Comparison of ENCODE assay signal across 18 cellular contexts in genomic region chr20:47417245-47418060, GRCh38.
DNase-seq lines count a peak whose midpoint lies in the region; ATAC-seq and TF ChIP-seq lines count a peak whose summit lies in the region.
"Had no signal": no experiment of that assay in that cellular context is flagged by ENCODE, and none has a peak within 500 bp of the region (broad histone marks: within the 10 kb centered on the region; RNA-seq: fewer than 3 reads in every experiment).

No MANE protein-coding gene starts in this region.

- peak overlapping the region; percentile 60 to 90 (median 82) for H3K4me2 ChIP-seq in BLaER1 treated with 17β-estradiol and CSF1 and Interleukin-3, amounts not matched to agents 10 nM and 100 nM
- H3K4me2 ChIP-seq in DOHH2 (ENCODE audit: low read length): peak overlapping the region; percentile 78
- H3K4me2 ChIP-seq: SK-N-SH had no signal

- H3K36me3 ChIP-seq in BLaER1 treated with 17β-estradiol and CSF1 and Interleukin-3, amounts not matched to agents 10 nM and 100 nM: no peaks in the 10 kb centered on the region
- H3K36me3 ChIP-seq in DOHH2 (ENCODE audit: control insufficient read depth, low read length): peaks cover 4% of the 10 kb centered on the region
- no peaks in the 10 kb centered on the region for H3K36me3 ChIP-seq in RWPE2 (ENCODE audit: low read depth)
- H3K36me3 ChIP-seq: esophagus squamous epithelium, Peyer's patch, tibial nerve had no signal

- no peaks in the 10 kb centered on the region for H3K9me2 ChIP-seq in DOHH2 (replicated peaks; ENCODE audit: control insufficient read depth, low read length)
- H3K9me2 ChIP-seq: SK-N-SH had no signal

- no peak for ATAC-seq in RWPE2 (ENCODE audit: low read depth)
- no peak for ATAC-seq in naive B cell (ENCODE audit: low read depth in 2 of 2)
- ATAC-seq: activated T-cell treated with anti-CD3 and anti-CD28 coated beads, Interleukin-2, amount 50 U/mL, for 72 hours had no signal

- H3K36me3 Mint-ChIP-seq in naive B cell: peaks cover 0 to 3% of the 10 kb centered on the region in 2 donors

- H3K27me3 ChIP-seq in BLaER1 treated with 17β-estradiol and CSF1 and Interleukin-3, amounts not matched to agents 10 nM and 100 nM: no peaks in the 10 kb centered on the region
- no peaks in the 10 kb centered on the region for H3K27me3 ChIP-seq in DOHH2 (ENCODE audit: control insufficient read depth, low read length)
- H3K27me3 ChIP-seq in RWPE2 (ENCODE audit: insufficient read depth, poor library complexity, severe bottlenecking): no peaks in the 10 kb centered on the region
- H3K27me3 ChIP-seq: esophagus squamous epithelium, Peyer's patch, tibial nerve had no signal

- H3K27ac ChIP-seq in BLaER1 treated with 17β-estradiol and CSF1 and Interleukin-3, amounts not matched to agents 10 nM and 100 nM: peak overlapping the region in 10 of 11 experiments; percentile 7 to 94 (median 80); a peak in 16 of 22 replicates
- H3K27ac ChIP-seq in DOHH2 (ENCODE audit: low read depth, low read length) (peak overlapping the region; percentile 100), RWPE2 (ENCODE audit: poor library complexity, severe bottlenecking) (peak overlapping the region; percentile 19)

- H3K27me3 Mint-ChIP-seq in naive B cell: no peaks in the 10 kb centered on the region

- H3K4me3 Mint-ChIP-seq in naive B cell: peak overlapping the region in 5 of 8 donors; percentile 19 to 88 (median 85)
- H3K4me3 Mint-ChIP-seq: activated T-cell treated with anti-CD3 and anti-CD28 coated beads, Interleukin-2, amount 50 U/mL, for 72 hours had no signal

- H3K9me3 Mint-ChIP-seq in naive B cell: peaks cover 0 to 5% (median 0%) of the 10 kb centered on the region in 7 donors
- H3K9me3 Mint-ChIP-seq: activated T-cell treated with anti-CD3 and anti-CD28 coated beads, Interleukin-2, amount 50 U/mL, for 72 hours had no signal

- TF ChIP-seq CTCF in DOHH2 (IDR thresholded peaks at IDR 0.05; ENCODE audit: low read depth, low read length, poor library complexity, severe bottlenecking) (no peak), RWPE2 (IDR thresholded peaks at IDR 0.05; ENCODE audit: poor library complexity, severe bottlenecking) (no peak)

- H3K9me3 ChIP-seq in BLaER1 treated with 17β-estradiol and CSF1 and Interleukin-3, amounts not matched to agents 10 nM and 100 nM (replicated peaks in 1 of 11): no peaks in the 10 kb centered on the region
- H3K9me3 ChIP-seq in DOHH2 (ENCODE audit: control insufficient read depth, insufficient read depth, low read length): no peaks in the 10 kb centered on the region
- H3K9me3 ChIP-seq in RWPE2 (ENCODE audit: severe bottlenecking): no peaks in the 10 kb centered on the region
- H3K9me3 ChIP-seq: esophagus squamous epithelium, Peyer's patch, SK-N-SH, tibial nerve had no signal

- H3F3A ChIP-seq in DOHH2 (ENCODE audit: control insufficient read depth, insufficient read depth): peaks cover 56% of the 10 kb centered on the region

- H3K9ac ChIP-seq in BLaER1 treated with 17β-estradiol and CSF1 and Interleukin-3, amounts not matched to agents 10 nM and 100 nM: peak overlapping the region in 2 of 11 experiments; percentile 20 to 30; a peak in 3 of 22 replicates
- H3K9ac ChIP-seq: SK-N-SH had no signal

- H4K20me1 ChIP-seq in BLaER1 treated with 17β-estradiol and CSF1 and Interleukin-3, amounts not matched to agents 10 nM and 100 nM: no peaks in the 10 kb centered on the region
- no peaks in the 10 kb centered on the region for H4K20me1 ChIP-seq in DOHH2 (ENCODE audit: control insufficient read depth, insufficient read depth, low read depth, low read length)

- H3K4me1 Mint-ChIP-seq in naive B cell: peaks cover 52 to 80% (median 60%) of the 10 kb centered on the region in 3 donors

- DNase-seq in RWPE2 (ENCODE audit: low spot score) (no peak), naive B cell (no peak), HuH-7.5 (ENCODE audit: low spot score) (no peak), A172 (ENCODE audit: low spot score) (no peak), H4 (ENCODE audit: low spot score) (no peak)
- no peak for DNase-seq in activated CD4-positive, alpha-beta T cell treated with anti-CD3 and anti-CD28 coated beads, Interleukin-2, amount 50 U/mL, for 48 hours
- DNase-seq: activated CD4-positive, alpha-beta T cell treated with anti-CD3 and anti-CD28 coated beads, Interleukin-2, amount 50 U/mL, for 4 hours; activated T-cell treated with anti-CD3 and anti-CD28 coated beads, Interleukin-2, amount 50 U/mL, for 72 hours; amniotic stem cell; esophagus squamous epithelium; NCI-H2081; NCI-H524; SK-N-SH; small intestine had no signal

- H3K4me3 ChIP-seq in BLaER1 treated with 17β-estradiol and CSF1 and Interleukin-3, amounts not matched to agents 10 nM and 100 nM: no peak overlapping the region
- H3K4me3 ChIP-seq in DOHH2 (ENCODE audit: low read length) (peak overlapping the region; percentile 62), RWPE2 (ENCODE audit: severe bottlenecking) (no peak overlapping the region)
- H3K4me3 ChIP-seq: esophagus squamous epithelium, Peyer's patch, tibial nerve had no signal

- peak overlapping the region; percentile 93 to 100 (median 100) for H3K27ac Mint-ChIP-seq in naive B cell
- H3K27ac Mint-ChIP-seq: activated T-cell treated with anti-CD3 and anti-CD28 coated beads, Interleukin-2, amount 50 U/mL, for 72 hours had no signal

- peaks cover 12% of the 10 kb centered on the region for H3K79me2 ChIP-seq in DOHH2 (ENCODE audit: control insufficient read depth, low read length)

- H3K4me1 ChIP-seq in BLaER1 treated with 17β-estradiol and CSF1 and Interleukin-3, amounts not matched to agents 10 nM and 100 nM: peaks cover 55 to 84% (median 72%) of the 10 kb centered on the region in 10 experiments
- peaks cover 88% of the 10 kb centered on the region for H3K4me1 ChIP-seq in DOHH2 (ENCODE audit: control insufficient read depth, low read length)
- peaks cover 10% of the 10 kb centered on the region for H3K4me1 ChIP-seq in RWPE2 (ENCODE audit: insufficient read depth, poor library complexity, severe bottlenecking)

Comparison
In these comparisons a context has a peak if more than half of its experiments do, and no peak if none do; other contexts are left out.
1. H3K27ac ChIP-seq: peak in every context shown above with its lines; median percentile 100 in DOHH2; 80 in BLaER1 treated with 17β-estradiol and CSF1 and Interleukin-3, amounts not matched to agents 10 nM and 100 nM; 19 in RWPE2.